Comparison of ENCODE assay signal across 21 cellular contexts in genomic region chr10:16602104-16602735, GRCh38.
"Had no signal": no experiment of that assay in that cellular context is flagged by ENCODE, and none has a peak within 500 bp of the region (broad histone marks: within the 10 kb centered on the region; RNA-seq: fewer than 3 reads in every experiment).

No MANE protein-coding gene starts in this region.

- H3K27ac Mint-ChIP-seq: activated CD4-positive, alpha-beta T cell treated with anti-CD3 and anti-CD28 coated beads, Interleukin-2, amount 10 ng/mL, durations not matched to agents 7 days and 5 days; activated CD8-positive, alpha-beta T cell treated with anti-CD3 and anti-CD28 coated beads, Interleukin-2, amount 10 ng/mL, durations not matched to agents 7 days and 5 days; activated naive CD4-positive, alpha-beta T cell treated with anti-CD3 and anti-CD28 coated beads, Interleukin-2, amount 10 ng/mL, durations not matched to agents 7 days and 5 days; activated naive CD8-positive, alpha-beta T cell treated with anti-CD3 and anti-CD28 coated beads, Interleukin-2, amount 50 U/mL, for 24 hours; activated T-cell treated with anti-CD3 and anti-CD28 coated beads, Interleukin-2, amount 50 U/mL, for 24 hours; immature natural killer cell; memory B cell; neural progenitor cell; progenitor cell of endocrine pancreas had no signal

- H3K9me3 Mint-ChIP-seq: activated CD4-positive, alpha-beta T cell treated with anti-CD3 and anti-CD28 coated beads, Interleukin-2, amount 10 ng/mL, durations not matched to agents 7 days and 5 days; activated naive CD8-positive, alpha-beta T cell treated with anti-CD3 and anti-CD28 coated beads, Interleukin-2, amount 50 U/mL, for 24 hours; activated T-cell treated with anti-CD3 and anti-CD28 coated beads, Interleukin-2, amount 50 U/mL, for 24 hours; immature natural killer cell; memory B cell; neural progenitor cell had no signal

- H3K36me3 Mint-ChIP-seq: neural progenitor cell had no signal

- H3K4me1 Mint-ChIP-seq: activated CD4-positive, alpha-beta T cell treated with anti-CD3 and anti-CD28 coated beads, Interleukin-2, amount 10 ng/mL, durations not matched to agents 7 days and 5 days; activated naive CD4-positive, alpha-beta T cell treated with anti-CD3 and anti-CD28 coated beads, Interleukin-2, amount 10 ng/mL, durations not matched to agents 7 days and 5 days; activated naive CD8-positive, alpha-beta T cell treated with anti-CD3 and anti-CD28 coated beads, Interleukin-2, amount 50 U/mL, for 24 hours; immature natural killer cell; naive B cell had no signal

- H3K4me3 ChIP-seq: esophagus squamous epithelium, heart right ventricle, mucosa of descending colon, neural progenitor cell, tibial artery had no signal

- H3K27me3 Mint-ChIP-seq: activated CD4-positive, alpha-beta T cell treated with anti-CD3 and anti-CD28 coated beads, Interleukin-2, amount 10 ng/mL, durations not matched to agents 7 days and 5 days; activated naive CD4-positive, alpha-beta T cell treated with anti-CD3 and anti-CD28 coated beads, Interleukin-2, amount 10 ng/mL, durations not matched to agents 7 days and 5 days; activated naive CD8-positive, alpha-beta T cell treated with anti-CD3 and anti-CD28 coated beads, Interleukin-2, amount 50 U/mL, for 24 hours; activated T-cell treated with anti-CD3 and anti-CD28 coated beads, Interleukin-2, amount 50 U/mL, for 24 hours; memory B cell; naive B cell; progenitor cell of endocrine pancreas had no signal

- H3K36me3 ChIP-seq: neural progenitor cell, tibial artery had no signal

- H3K4me3 Mint-ChIP-seq: activated CD4-positive, alpha-beta T cell treated with anti-CD3 and anti-CD28 coated beads, Interleukin-2, amount 10 ng/mL, durations not matched to agents 7 days and 5 days; activated CD8-positive, alpha-beta T cell treated with anti-CD3 and anti-CD28 coated beads, Interleukin-2, amount 10 ng/mL, durations not matched to agents 7 days and 5 days; activated naive CD4-positive, alpha-beta T cell treated with anti-CD3 and anti-CD28 coated beads, Interleukin-2, amount 10 ng/mL, durations not matched to agents 7 days and 5 days; activated naive CD8-positive, alpha-beta T cell treated with anti-CD3 and anti-CD28 coated beads, Interleukin-2, amount 50 U/mL, for 24 hours; activated T-cell treated with anti-CD3 and anti-CD28 coated beads, Interleukin-2, amount 50 U/mL, for 24 hours; immature natural killer cell; memory B cell; naive B cell; neural progenitor cell had no signal

- H3K9me3 ChIP-seq: esophagus squamous epithelium, heart right ventricle, mucosa of descending colon, tibial artery had no signal

- H3K27me3 ChIP-seq: esophagus squamous epithelium, heart right ventricle, neural progenitor cell, tibial artery had no signal

- DNase-seq: activated CD4-positive, alpha-beta T cell treated with anti-CD3 and anti-CD28 coated beads, Interleukin-2, amount 10 ng/mL, durations not matched to agents 7 days and 5 days; activated CD8-positive, alpha-beta T cell treated with anti-CD3 and anti-CD28 coated beads, Interleukin-2, amount 10 ng/mL, durations not matched to agents 7 days and 5 days; activated naive CD4-positive, alpha-beta T cell treated with anti-CD3 and anti-CD28 coated beads, Interleukin-2, amount 10 ng/mL, durations not matched to agents 7 days and 5 days; activated naive CD8-positive, alpha-beta T cell treated with anti-CD3 and anti-CD28 coated beads, Interleukin-2, amount 50 U/mL, for 24 hours; activated T-cell treated with anti-CD3 and anti-CD28 coated beads, Interleukin-2, amount 50 U/mL, for 24 hours; aorta; cerebellar nuclear complex; cortex of kidney; esophagus squamous epithelium; heart right ventricle; immature natural killer cell; left ventricle myocardium superior; mucosa of descending colon; naive B cell; stimulated activated CD4-positive, alpha-beta T cell treated with anti-CD3 and anti-CD28 coated beads, Interleukin-12 subunit alpha, Interleukin-12 subunit beta, amount 100 ng/mL, for 4 hours; stimulated activated CD4-positive, alpha-beta T cell treated with anti-CD3 and anti-CD28 coated beads, Interleukin-1b, Interleukin-23, amount 100 ng/mL, for 48 hours; stimulated activated naive CD4-positive, alpha-beta T cell treated with Interleukin-2 at 50 U/mL for 16 hours; tibial artery had no signal

- H3K27ac ChIP-seq: esophagus squamous epithelium, heart right ventricle, neural progenitor cell, tibial artery had no signal
